Comparison of ENCODE assay signal across 21 cellular contexts in genomic region chr7:155979994-155980393, GRCh38.
DNase-seq lines count a peak whose midpoint lies in the region; TF ChIP-seq lines count a peak whose summit lies in the region.
"Had no signal": no experiment of that assay in that cellular context is flagged by ENCODE, and none has a peak within 500 bp of the region (broad histone marks: within the 10 kb centered on the region; RNA-seq: fewer than 3 reads in every experiment).

No MANE protein-coding gene starts in this region.

- no peak overlapping the region for H2AFZ ChIP-seq in H9 (ENCODE audit: low read length)
- no peak overlapping the region for H2AFZ ChIP-seq in hepatocyte

- H3K4me3 Mint-ChIP-seq in CD14-positive monocyte = no peak overlapping the region
- H3K4me3 Mint-ChIP-seq in H9 = no peak overlapping the region
- H3K4me3 Mint-ChIP-seq in endodermal cell = no peak overlapping the region
- H3K4me3 Mint-ChIP-seq: IgD-negative memory B cell had no signal

- H3K23ac ChIP-seq in H9 (ENCODE audit: insufficient read length, low read depth, low read length) = no peak overlapping the region

- DNase-seq in CD14-positive monocyte (ENCODE audit: low spot score) (peak; percentile 26), H9 (peak; percentile 12), endodermal cell (peak; percentile 22), sigmoid colon (peak; percentile 39), T-helper 1 cell (no peak), hepatocyte (ENCODE audit: low spot score) (no peak), HK-2 (ENCODE audit: unreplicated experiment) (no peak), GDM1 (lab: John Stamatoyannopoulos, UW) (no peak)
- DNase-seq: ACHN, AML-193, DMS79, Kasumi-1, MG63, NCI-H1048, NCI-H1436, NCI-H2029, NCI-H446, NCI-H526 treated with DMSO at 0.1 percent for 48 hours had no signal

- H3K36me3 Mint-ChIP-seq in CD14-positive monocyte = no peaks in the 10 kb centered on the region
- no peaks in the 10 kb centered on the region for H3K36me3 Mint-ChIP-seq in H9 (ENCODE audit: insufficient read depth in 1 of 3, low read depth in 3 of 3)
- H3K36me3 Mint-ChIP-seq in endodermal cell (ENCODE audit: low read depth) = no peaks in the 10 kb centered on the region
- H3K36me3 Mint-ChIP-seq: IgD-negative memory B cell had no signal

- WGBS in H9 (ENCODE audit: extremely low coverage, insufficient read length, low lambda C conversion rate) = no CpG with 5 or more reads among the region's 12 CpGs
- WGBS in endodermal cell (ENCODE audit: insufficient coverage in 1 of 2, insufficient read length in 1 of 2), 2 experiments = 88 to 96% methylated on average over 9 to 12 of the region's 12 CpGs
- 68 to 84% methylated on average over 12 of the region's 12 CpGs for WGBS in sigmoid colon, 2 donors
- WGBS in hepatocyte (ENCODE audit: low lambda C conversion rate, missing lambda C conversion rate) = 73% methylated on average over 12 of the region's 12 CpGs

- H3K79me1 ChIP-seq in H9 (ENCODE audit: insufficient read depth, low read depth, low read length, poor library complexity, severe bottlenecking) = no peaks in the 10 kb centered on the region

- no peak overlapping the region for H2BK15ac ChIP-seq in H9 (ENCODE audit: low read depth, low read length)

- no peaks in the 10 kb centered on the region for H3K4me1 ChIP-seq in H9 (ENCODE audit: insufficient read depth, low read length)
- H3K4me1 ChIP-seq in endodermal cell (ENCODE audit: control insufficient read depth, insufficient read depth, low read length) = no peaks in the 10 kb centered on the region
- no peaks in the 10 kb centered on the region for H3K4me1 ChIP-seq in sigmoid colon
- no peaks in the 10 kb centered on the region for H3K4me1 ChIP-seq in hepatocyte (ENCODE audit: insufficient read depth)

- H3K56ac ChIP-seq in H9 (ENCODE audit: insufficient read length, low read depth, low read length) = no peak overlapping the region

- H3K9me3 ChIP-seq in H9 (ENCODE audit: control insufficient read depth, low read depth, low read length) = no peaks in the 10 kb centered on the region
- H3K9me3 ChIP-seq in endodermal cell (ENCODE audit: control insufficient read depth, low read length) = no peaks in the 10 kb centered on the region
- no peaks in the 10 kb centered on the region for H3K9me3 ChIP-seq in sigmoid colon
- no peaks in the 10 kb centered on the region for H3K9me3 ChIP-seq in hepatocyte (ENCODE audit: low read depth)
- H3K9me3 ChIP-seq: MG63 had no signal

- H4K20me1 ChIP-seq in H9 (ENCODE audit: control insufficient read depth, insufficient read depth, insufficient read length) = no peaks in the 10 kb centered on the region
- H4K20me1 ChIP-seq in hepatocyte (ENCODE audit: insufficient read depth, poor library complexity, severe bottlenecking) = no peaks in the 10 kb centered on the region

- H3K18ac ChIP-seq in H9 (ENCODE audit: insufficient read length, low read depth, low read length) = no peak overlapping the region

- H3K9me2 ChIP-seq in hepatocyte (replicated peaks; ENCODE audit: insufficient read depth) = no peaks in the 10 kb centered on the region

- no peak overlapping the region for H2BK120ac ChIP-seq in H9 (ENCODE audit: low read depth, low read length, poor library complexity, severe bottlenecking)

- H2BK5ac ChIP-seq in H9 (ENCODE audit: insufficient read length, low read length) = no peak overlapping the region

- no peaks in the 10 kb centered on the region for H3K27me3 ChIP-seq in H9 (ENCODE audit: insufficient read depth, low read length)
- H3K27me3 ChIP-seq in endodermal cell (ENCODE audit: control insufficient read depth, insufficient read depth, low read length, poor library complexity, severe bottlenecking) = no peaks in the 10 kb centered on the region
- H3K27me3 ChIP-seq in sigmoid colon = peaks cover 0 to 4% (median 0%) of the 10 kb centered on the region in 3 donors
- peaks cover 5% of the 10 kb centered on the region for H3K27me3 ChIP-seq in hepatocyte
- H3K27me3 ChIP-seq: MG63 had no signal

- no peak overlapping the region; the same call in 1 of the 2 replicates for H3K14ac ChIP-seq in H9 (ENCODE audit: insufficient read depth, low read length)

- no peak for TF ChIP-seq CTCF in CD14-positive monocyte (IDR thresholded peaks at IDR 0.05)
- no peak for TF ChIP-seq CTCF in H9 (conservative IDR thresholded peaks at IDR 0.05)
- TF ChIP-seq CTCF in endodermal cell (conservative IDR thresholded peaks at IDR 0.05) = no peak
- no peak for TF ChIP-seq CTCF in sigmoid colon (IDR thresholded peaks at IDR 0.05)
- no peak for TF ChIP-seq CTCF in hepatocyte (IDR thresholded peaks at IDR 0.05; ENCODE audit: poor library complexity)

- H2AK5ac ChIP-seq in H9 (ENCODE audit: insufficient read length, low read length) = no peak overlapping the region

- no peak overlapping the region for H3K9ac ChIP-seq in H9 (ENCODE audit: extremely low read depth, insufficient read length, low read length)
- no peak overlapping the region for H3K9ac ChIP-seq in endodermal cell (ENCODE audit: extremely low read depth, low read length, poor library complexity, severe bottlenecking)

- H3K9me3 Mint-ChIP-seq in CD14-positive monocyte (peaks cover 0 to 6% (median 3%) of the 10 kb centered on the region in 7 donors), H9 (peaks cover under 1 to 3% of the 10 kb centered on the region in 2 experiments; a peak in 1 of 5 replicates), endodermal cell (no peaks in the 10 kb centered on the region)
- H3K9me3 Mint-ChIP-seq: IgD-negative memory B cell had no signal

- no peaks in the 10 kb centered on the region for H3K4me1 Mint-ChIP-seq in CD14-positive monocyte
- H3K4me1 Mint-ChIP-seq in H9 = peaks cover 5% of the 10 kb centered on the region in 2 experiments
- H3K4me1 Mint-ChIP-seq in endodermal cell = no peaks in the 10 kb centered on the region
- H3K4me1 Mint-ChIP-seq: IgD-negative memory B cell had no signal

- no peaks in the 10 kb centered on the region for H3K79me2 ChIP-seq in H9 (ENCODE audit: insufficient read depth, low read length)
- H3K79me2 ChIP-seq in hepatocyte = no peaks in the 10 kb centered on the region

- H4K91ac ChIP-seq in H9 (ENCODE audit: insufficient read length, low read depth, low read length) = no peak overlapping the region

- intact Hi-C loops in CD14-positive monocyte (cut with micrococcal nuclease) (no loop called here), sigmoid colon (cut with DNase I) (no loop called here)

- H3K27ac Mint-ChIP-seq in CD14-positive monocyte (no peak overlapping the region), H9 (no peak overlapping the region), endodermal cell (no peak overlapping the region)
- H3K27ac Mint-ChIP-seq: IgD-negative memory B cell had no signal

- H3K23me2 ChIP-seq in H9 (ENCODE audit: insufficient read length, low read depth, low read length, poor library complexity, severe bottlenecking) = no peaks in the 10 kb centered on the region

- no peak overlapping the region for H3K4ac ChIP-seq in H9 (ENCODE audit: low read depth, low read length)

- no peak overlapping the region for H2BK20ac ChIP-seq in H9 (ENCODE audit: low read depth, low read length, poor library complexity, severe bottlenecking)

- no peak overlapping the region for H3T11ph ChIP-seq in H9 (ENCODE audit: low read length)

- H4K5ac ChIP-seq in H9 (ENCODE audit: insufficient read length, low read depth, low read length) = no peak overlapping the region

- no peak overlapping the region for H4K8ac ChIP-seq in H9 (replicated peaks; ENCODE audit: insufficient read length, low read depth, low read length)

- H3K4me3 ChIP-seq in endodermal cell (ENCODE audit: low read length) (no peak overlapping the region), sigmoid colon (no peak overlapping the region), hepatocyte (no peak overlapping the region)
- H3K4me3 ChIP-seq: MG63 had no signal

- no peak for TF ChIP-seq POLR2A in sigmoid colon (IDR thresholded peaks at IDR 0.05)

- H3K27me3 Mint-ChIP-seq in CD14-positive monocyte (ENCODE audit: low read depth in 3 of 3) = peaks cover 0 to 4% (median 2%) of the 10 kb centered on the region in 3 donors
- peaks cover 27% of the 10 kb centered on the region for H3K27me3 Mint-ChIP-seq in H9 (ENCODE audit: low read depth)
- H3K27me3 Mint-ChIP-seq in endodermal cell (ENCODE audit: insufficient read depth) = peaks cover 10% of the 10 kb centered on the region
- H3K27me3 Mint-ChIP-seq: IgD-negative memory B cell had no signal

- H2BK12ac ChIP-seq in H9 (ENCODE audit: insufficient read length, low read depth, low read length) = no peak overlapping the region

- H3K36me3 ChIP-seq in endodermal cell (ENCODE audit: control insufficient read depth, insufficient read depth, low read length) = no peaks in the 10 kb centered on the region
- H3K36me3 ChIP-seq in sigmoid colon = no peaks in the 10 kb centered on the region
- no peaks in the 10 kb centered on the region for H3K36me3 ChIP-seq in hepatocyte (replicated peaks; ENCODE audit: insufficient read depth, low read depth)
- H3K36me3 ChIP-seq: MG63 had no signal

- H3K27ac ChIP-seq in H9 (ENCODE audit: insufficient read length, low read depth, low read length) (no peak overlapping the region), endodermal cell (ENCODE audit: low read depth, low read length) (no peak overlapping the region), sigmoid colon (no peak overlapping the region), hepatocyte (no peak overlapping the region)
- H3K27ac ChIP-seq: C4-2B, HL-60 had no signal

- H3K4me2 ChIP-seq in H9 (ENCODE audit: insufficient read depth, insufficient read length, low read length) (no peak overlapping the region), hepatocyte (no peak overlapping the region)

- no peak for TF ChIP-seq EP300 in sigmoid colon (IDR thresholded peaks at IDR 0.05)

Comparison
In these comparisons a context has a peak if more than half of its experiments do, and no peak if none do; other contexts are left out.
1. DNase-seq: peak in CD14-positive monocyte (single experiment), H9 (single experiment), endodermal cell (single experiment) and sigmoid colon (single experiment); none in T-helper 1 cell (0 of 5), hepatocyte (single experiment), HK-2 (single experiment) and GDM1 (single experiment).